18 cellular contexts compared by ENCODE assay signal in genomic region chr5:14510156-14510734, GRCh38.
A peak's percentile ranks its signal among the peaks of the same experiment; 100 is the strongest.
DNase-seq lines count a peak whose midpoint lies in the region; ATAC-seq, FAIRE-seq and TF ChIP-seq lines count a peak whose summit lies in the region.
"Had no signal": no experiment of that assay in that cellular context is flagged by ENCODE, and none has a peak within 500 bp of the region (broad histone marks: within the 10 kb centered on the region; RNA-seq: fewer than 3 reads in every experiment).

No MANE protein-coding gene starts in this region.

- no peak overlapping the region for H2AK5ac ChIP-seq in IMR-90 (ENCODE audit: low read depth, low read length)

- peaks cover 47% of the 10 kb centered on the region for H3K36me3 ChIP-seq in IMR-90 (ENCODE audit: control insufficient read depth, insufficient read depth, low read length)
- H3K36me3 ChIP-seq in effector memory CD4-positive, alpha-beta T cell (ENCODE audit: control insufficient read depth, insufficient read depth, low read length): no peaks in the 10 kb centered on the region

- TF ChIP-seq CTCF in D721Med (IDR thresholded peaks at IDR 0.05; ENCODE audit: insufficient read depth, missing control alignments): peak; percentile 8
- no peak for TF ChIP-seq CTCF in IMR-90 (conservative IDR thresholded peaks at IDR 0.05; ENCODE audit: low read depth, low read length)
- no peak for TF ChIP-seq CTCF in WTC11 (IDR thresholded peaks at IDR 0.05)

- no peak overlapping the region for H2BK120ac ChIP-seq in IMR-90 (ENCODE audit: low read depth, low read length)

- H3K9me1 ChIP-seq in IMR-90 (ENCODE audit: insufficient read depth, low read length): peaks cover 6% of the 10 kb centered on the region

- H3K9ac ChIP-seq in IMR-90 (ENCODE audit: low read depth, low read length): no peak overlapping the region

- dilution Hi-C loops in IMR-90 (cut with HindIII; ENCODE audit: low sequenced_read_pairs, unreplicated experiment): no loop called here

- H3K23ac ChIP-seq in IMR-90 (ENCODE audit: low read depth, low read length): no peak overlapping the region

- no peak overlapping the region for H3K4me2 ChIP-seq in IMR-90 (ENCODE audit: low read depth, low read length)

- TF ChIP-seq RAD21 in IMR-90 (IDR thresholded peaks at IDR 0.05; ENCODE audit: low read length): no peak

- no peak for ATAC-seq in IMR-90 (ENCODE audit: low read depth)
- no peak for ATAC-seq in WTC11
- no peak for ATAC-seq in HG02885 (IDR thresholded peaks at IDR 0.05; ENCODE audit: poor library complexity, unreplicated experiment)
- ATAC-seq: activated naive CD4-positive, alpha-beta T cell treated with anti-CD3 and anti-CD28 coated beads, Interleukin-2, amount 50 U/mL, for 72 hours; left lobe of liver had no signal

- 87% methylated on average over 9 of the region's 11 CpGs; no CpG with 5 or more reads in 1 of the 2 experiments for WGBS in IMR-90 (ENCODE audit: extremely low coverage in 2 of 2, insufficient read length in 1 of 2), 2 experiments

- no peak overlapping the region for H2BK15ac ChIP-seq in IMR-90 (ENCODE audit: low read depth, low read length)

- H3K9me3 ChIP-seq in IMR-90 (ENCODE audit: control insufficient read depth, insufficient read depth, low read length): no peaks in the 10 kb centered on the region
- H3K9me3 ChIP-seq in effector memory CD4-positive, alpha-beta T cell (ENCODE audit: control insufficient read depth, low read length): no peaks in the 10 kb centered on the region
- H3K9me3 ChIP-seq: breast epithelium, neutrophil, right lobe of liver had no signal

- no peak overlapping the region for H3K56ac ChIP-seq in IMR-90 (ENCODE audit: extremely low read depth, insufficient read depth, low read length)

- TF ChIP-seq POLR2A in IMR-90 (IDR thresholded peaks at IDR 0.05; ENCODE audit: low read depth, low read length): no peak

- CTCF ChIA-PET in IMR-90 (lab: Yijun Ruan, JAX) (no interaction called here), WTC11 (lab: Charles Lee) (interaction anchor here (1.0 to 2.4 kb wide), 2 partner anchors 138 to 158 kb away, joined by 3 to 14 read pairs; no protein-coding TSS in a partner anchor)

- H2BK5ac ChIP-seq in IMR-90 (ENCODE audit: low read depth, low read length, poor library complexity, severe bottlenecking): no peak overlapping the region

- peak overlapping the region; percentile 48 for H2AK9ac ChIP-seq in IMR-90 (replicated peaks; ENCODE audit: low read depth, low read length, poor library complexity)

- H3K27ac Mint-ChIP-seq in WTC11: peak overlapping the region; percentile 69; the same call in 1 of the 2 replicates
- H3K27ac Mint-ChIP-seq: activated naive CD4-positive, alpha-beta T cell treated with anti-CD3 and anti-CD28 coated beads, Interleukin-2, amount 50 U/mL, for 72 hours; activated T-cell treated with anti-CD3 and anti-CD28 coated beads, Interleukin-2, amount 50 U/mL, for 24 hours had no signal

- H3K14ac ChIP-seq in IMR-90 (replicated peaks; ENCODE audit: low read depth, low read length): peak overlapping the region; percentile 58; the same call in 1 of the 2 replicates

- BruUV-seq in IMR-90 (replicated peaks; lab: Mats Ljungman, UMichigan): no TSS peak

- H4K91ac ChIP-seq in IMR-90 (ENCODE audit: insufficient read depth, low read depth, low read length): no peak overlapping the region

- H2AFZ ChIP-seq in IMR-90 (replicated peaks; ENCODE audit: low read length, poor library complexity): no peak overlapping the region

- in situ Hi-C loops in IMR-90 (cut with MboI; ENCODE audit: low sequenced_read_pairs): no loop called here

- no peak overlapping the region for H3K4me3 ChIP-seq in IMR-90 (ENCODE audit: insufficient read depth, low read depth, low read length)
- no peak overlapping the region for H3K4me3 ChIP-seq in effector memory CD4-positive, alpha-beta T cell (ENCODE audit: insufficient read depth, low read depth, low read length, poor library complexity, severe bottlenecking)
- H3K4me3 ChIP-seq: breast epithelium, right lobe of liver had no signal

- H3K27me3 ChIP-seq in IMR-90 (ENCODE audit: control insufficient read depth, insufficient read depth, low read length): no peaks in the 10 kb centered on the region
- no peaks in the 10 kb centered on the region for H3K27me3 ChIP-seq in effector memory CD4-positive, alpha-beta T cell (replicated peaks; ENCODE audit: control insufficient read depth, insufficient read depth, low read length, poor library complexity, severe bottlenecking)
- H3K27me3 ChIP-seq: breast epithelium, neutrophil, right lobe of liver had no signal

- H3K79me1 ChIP-seq in IMR-90 (ENCODE audit: low read depth in 1 of 2, low read length in 2 of 2): peaks cover 10 to 48% of the 10 kb centered on the region in 2 experiments; a peak in 3 of 4 replicates

- H4K8ac ChIP-seq in IMR-90 (ENCODE audit: low read depth in 2 of 2, low read length in 2 of 2): peak overlapping the region in 1 of 2 experiments; percentile 9; a peak in 1 of 4 replicates

- H3K36me3 Mint-ChIP-seq in WTC11: peaks cover 9% of the 10 kb centered on the region
- H3K36me3 Mint-ChIP-seq: activated naive CD4-positive, alpha-beta T cell treated with anti-CD3 and anti-CD28 coated beads, Interleukin-2, amount 50 U/mL, for 72 hours had no signal

- no peak overlapping the region for H3K18ac ChIP-seq in IMR-90 (ENCODE audit: low read depth, low read length)

- intact Hi-C loops in IMR-90 (cut with micrococcal nuclease): loop anchor here (5.0 kb wide), 1 partner anchor 137 kb away; no protein-coding TSS in a partner anchor

- peaks cover 6% of the 10 kb centered on the region; the same call in 1 of the 2 replicates for H3K4me1 Mint-ChIP-seq in WTC11

- no peak for FAIRE-seq in D721Med (lab: Jason Lieb, UNC)
- FAIRE-seq in islet of Langerhans (lab: Jason Lieb, UNC): peak; percentile 27

- peaks cover 71% of the 10 kb centered on the region for H4K20me1 ChIP-seq in IMR-90 (ENCODE audit: insufficient read depth, low read length)

- H3K27me3 Mint-ChIP-seq in WTC11 (ENCODE audit: low read depth): no peaks in the 10 kb centered on the region
- H3K27me3 Mint-ChIP-seq: activated T-cell treated with anti-CD3 and anti-CD28 coated beads, Interleukin-2, amount 50 U/mL, for 24 hours had no signal

- POLR2A ChIA-PET in IMR-90 (lab: Charles Lee; ENCODE audit: unreplicated experiment) (no interaction called here), WTC11 (lab: Charles Lee) (no interaction called here)

- H3K27ac ChIP-seq in IMR-90 (ENCODE audit: insufficient read depth, low read length): no peak overlapping the region
- no peak overlapping the region for H3K27ac ChIP-seq in effector memory CD4-positive, alpha-beta T cell (ENCODE audit: insufficient read depth, low read length, poor library complexity, severe bottlenecking)
- H3K27ac ChIP-seq: breast epithelium, neutrophil, right lobe of liver, RWPE1 had no signal

- H3K9me3 Mint-ChIP-seq in WTC11: no peaks in the 10 kb centered on the region
- H3K9me3 Mint-ChIP-seq: activated naive CD4-positive, alpha-beta T cell treated with anti-CD3 and anti-CD28 coated beads, Interleukin-2, amount 50 U/mL, for 72 hours; activated T-cell treated with anti-CD3 and anti-CD28 coated beads, Interleukin-2, amount 50 U/mL, for 24 hours had no signal

- H4K5ac ChIP-seq in IMR-90 (ENCODE audit: low read depth, low read length): no peak overlapping the region

- no peak overlapping the region for H3K4me3 Mint-ChIP-seq in WTC11
- H3K4me3 Mint-ChIP-seq: activated T-cell treated with anti-CD3 and anti-CD28 coated beads, Interleukin-2, amount 50 U/mL, for 24 hours had no signal

- no peak overlapping the region; the same call in 1 of the 2 replicates for H3K4ac ChIP-seq in IMR-90 (ENCODE audit: low read depth, low read length)

- no peak for DNase-seq in D721Med (ENCODE audit: insufficient read length, low spot score)
- DNase-seq in IMR-90: no peak
- DNase-seq in WTC11 (ENCODE audit: low spot score): no peak
- no peak for DNase-seq in SHP77 treated with DMSO at 0.1 percent for 48 hours (lab: John Stamatoyannopoulos, UW)
- DNase-seq in effector memory CD4-positive, alpha-beta T cell: no peak
- no peak for DNase-seq in GF-D8 (lab: John Stamatoyannopoulos, UW)
- DNase-seq: activated T-cell treated with anti-CD3 and anti-CD28 coated beads, Interleukin-2, amount 50 U/mL, for 24 hours; EL; NCI-H187; right lobe of liver; stimulated activated CD4-positive, alpha-beta T cell treated with anti-CD3 and anti-CD28 coated beads, Interleukin-1b, Interleukin-23, amount 100 ng/mL, for 48 hours had no signal

- no peak overlapping the region for H2BK20ac ChIP-seq in IMR-90 (ENCODE audit: low read depth, low read length)

- H3K4me1 ChIP-seq in IMR-90 (ENCODE audit: control insufficient read depth, insufficient read depth, low read length): no peaks in the 10 kb centered on the region
- no peaks in the 10 kb centered on the region for H3K4me1 ChIP-seq in effector memory CD4-positive, alpha-beta T cell (ENCODE audit: control insufficient read depth, insufficient read depth, low read length, poor library complexity, severe bottlenecking)
- H3K4me1 ChIP-seq: breast epithelium, right lobe of liver had no signal

TF ChIP-seq in IMR-90, 13 proteins besides CTCF, POLR2A, EP300 and RAD21 (continues in another document):
- TF ChIP-seq SMC3 (IDR thresholded peaks at IDR 0.05; ENCODE audit: low read depth, low read length) (no peak), ELK1 (IDR thresholded peaks at IDR 0.05; ENCODE audit: borderline replicate concordance, low read depth, low read length) (no peak), BHLHE40 (IDR thresholded peaks at IDR 0.05; ENCODE audit: low read depth, low read length) (no peak)

TF ChIP-seq in WTC11, 78 proteins besides CTCF, POLR2A, EP300 and RAD21 (continues in another document):
- TF ChIP-seq ERG (CRISPR knock-in tag; IDR thresholded peaks at IDR 0.05): no peak
- no peak for TF ChIP-seq ATF2 (CRISPR knock-in tag; IDR thresholded peaks at IDR 0.05; ENCODE audit: borderline replicate concordance, low read depth)
